Comparison of ENCODE assay signal across 8 cellular contexts in genomic region chr3:126540342-126540849, GRCh38. TPM values are rescaled to one million over a fixed set of nuclear protein-coding genes. Genes with fewer than 3 reads are reported as not detected.
DNase-seq lines count a peak whose midpoint lies in the region; ATAC-seq and TF ChIP-seq lines count a peak whose summit lies in the region.

No MANE protein-coding gene starts in this region.

- no peak for TF ChIP-seq CTCF in GM12864 (IDR thresholded peaks at IDR 0.05; ENCODE audit: low read depth, low read length, missing control alignments)

- ATAC-seq in HG03442 (IDR thresholded peaks at IDR 0.05; ENCODE audit: unreplicated experiment), result no peak
- no peak for ATAC-seq in HG03565 (IDR thresholded peaks at IDR 0.05; ENCODE audit: unreplicated experiment)
- no peak for ATAC-seq in GM21717 (IDR thresholded peaks at IDR 0.05; ENCODE audit: unreplicated experiment)

- H3K4me3 ChIP-seq in GM12864 (ENCODE audit: low read depth, low read length), result no peak overlapping the region

- peak; percentile 2 for DNase-seq in GM12864 (ENCODE audit: low read depth)
- peak; percentile 93 for DNase-seq in RPMI7951 (ENCODE audit: low read depth)
- peak; percentile 95 for DNase-seq in fibroblast of peridontal ligament (ENCODE audit: extremely low read depth)
- peak; percentile 91 for DNase-seq in renal cortical epithelial cell (ENCODE audit: low read depth)
- no peak for DNase-seq in stimulated activated CD4-positive, alpha-beta T cell treated with anti-CD3 and anti-CD28 coated beads, Interleukin-1b, Interleukin-23, amount 100 ng/mL, for 48 hours

RNA-seq across cellular contexts. Expression of gene CHST13, which starts 16.4 kb away (rescaled TPM):
- total RNA-seq in RPMI7951 (2014; rRNA removed; shearing (Covaris generic)), result not detected in 2 replicates
- 0.10 TPM in 1 of 2 replicates, not detected in the other for total RNA-seq in renal cortical epithelial cell

RNA-seq across cellular contexts. Expression of gene C3orf22, which starts 18.3 kb away (rescaled TPM):
- total RNA-seq in RPMI7951 (2014; rRNA removed; shearing (Covaris generic)), result not detected in 2 replicates
- not detected in 2 replicates for total RNA-seq in renal cortical epithelial cell

RNA-seq across cellular contexts. Expression of gene UROC1, which starts 22.8 kb away (rescaled TPM):
- total RNA-seq in RPMI7951 (2014; rRNA removed; shearing (Covaris generic)), result not detected in 2 replicates
- not detected in 2 replicates for total RNA-seq in renal cortical epithelial cell
